Comparison of ENCODE assay signal across 25 cellular contexts in the genomic region with DNA sequence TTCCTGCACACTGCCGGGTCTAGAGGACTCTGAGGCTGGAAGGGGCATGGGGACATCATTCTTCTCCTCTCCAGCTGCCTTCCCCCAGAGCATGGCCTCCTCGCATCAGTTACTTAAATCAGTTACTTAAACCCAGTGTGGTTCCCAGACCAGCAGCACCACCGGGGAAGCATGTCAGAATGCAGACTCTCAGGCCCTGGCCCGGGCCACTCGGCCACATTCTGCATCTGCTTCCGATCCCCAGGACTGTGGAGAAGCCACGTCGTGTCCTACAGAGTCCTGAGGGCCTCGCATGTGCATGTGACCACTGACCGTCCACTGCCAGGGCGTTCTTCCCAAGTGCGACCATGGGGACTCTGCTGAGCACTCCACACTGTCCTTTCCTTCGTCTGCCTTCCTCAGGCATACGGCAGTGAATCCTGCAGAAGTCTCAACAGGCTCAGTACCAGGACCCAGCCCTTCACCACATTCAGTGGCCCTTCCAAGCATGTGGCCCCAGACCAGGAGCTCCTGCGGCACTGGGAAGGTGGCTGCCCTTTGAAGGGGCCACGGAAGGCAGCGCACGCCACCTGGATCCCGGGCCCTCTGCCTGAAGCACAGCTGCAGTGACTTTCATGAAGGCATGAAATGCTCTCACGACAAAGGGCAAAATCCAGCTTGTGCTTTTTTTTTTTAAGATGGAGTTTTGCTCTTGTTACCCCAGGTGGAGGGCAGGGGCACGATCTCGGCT. TPM values are rescaled to one million over a fixed set of nuclear protein-coding genes. Genes with fewer than 3 reads are reported as not detected.
"Had no signal": no experiment of that assay in that cellular context is flagged by ENCODE, and none has a peak within 500 bp of the region (broad histone marks: within the 10 kb centered on the region; RNA-seq: fewer than 3 reads in every experiment).

No MANE protein-coding gene starts in this region.

- H3K9me3 ChIP-seq: lower lobe of right lung, neutrophil, prostate gland, stomach, testis, thyroid gland, transverse colon, upper lobe of left lung, vagina had no signal

- H3K4me1 ChIP-seq: thyroid gland had no signal

- FAIRE-seq: keratinocyte had no signal

- H3K4me3 ChIP-seq: lower lobe of right lung, prostate gland, skin epidermis, stomach, testis, thyroid gland, transverse colon, upper lobe of left lung, vagina had no signal

- DNase-seq: hippocampal formation; lower lobe of right lung; mammary epithelial cell; mesenchymal stem cell; occipital lobe; posterior cingulate gyrus; retina; stimulated activated CD4-positive, alpha-beta T cell treated with anti-CD3 and anti-CD28 coated beads, Interleukin-12 subunit alpha, Interleukin-12 subunit beta, amount 100 ng/mL, for 4 hours; stimulated activated CD4-positive, alpha-beta T cell treated with anti-CD3 and anti-CD28 coated beads, Interleukin-15, amount 100 ng/mL, for 24 hours; stimulated activated CD4-positive, alpha-beta T cell treated with anti-CD3 and anti-CD28 coated beads, Interleukin-2, amount 100 ng/mL, for 24 hours; stimulated activated CD4-positive, alpha-beta T cell treated with anti-CD3 and anti-CD28 coated beads, Interleukin-4, amount 100 ng/mL, for 1 hour; stimulated activated naive B cell treated with anti-CD40 and anti-IgM and Interleukin-4, amounts not matched to agents 10 μg/mL and 1 μg/mL and 100 μg/mL, for 72 hours; stimulated activated naive CD8-positive, alpha-beta T cell treated with anti-CD3 and anti-CD28 coated beads, Interleukin-15, Interleukin-2, amounts not matched to agents 100 U/mL and 50 U/mL, for 24 hours; stomach; testis; thyroid gland; transverse colon had no signal

- H3K27me3 ChIP-seq: neutrophil, stomach, testis, thyroid gland, transverse colon, upper lobe of left lung, vagina had no signal

- ATAC-seq: lower lobe of right lung; naive thymus-derived CD8-positive, alpha-beta T cell; sciatic nerve; stimulated activated naive B cell treated with anti-CD40 and anti-IgM and Interleukin-4, amounts not matched to agents 10 μg/mL and 1 μg/mL and 100 μg/mL, for 72 hours; stimulated activated naive CD8-positive, alpha-beta T cell treated with anti-CD3 and anti-CD28 coated beads, Interleukin-15, Interleukin-2, amounts not matched to agents 100 U/mL and 50 U/mL, for 24 hours had no signal

- H3K27ac ChIP-seq: lower lobe of right lung, neutrophil, prostate gland, stomach, testis, thyroid gland, transverse colon, upper lobe of left lung, vagina had no signal

- H3K36me3 ChIP-seq: lower lobe of right lung, neutrophil, prostate gland, stomach, thyroid gland, transverse colon, upper lobe of left lung, vagina had no signal

RNA-seq across cellular contexts. Expression of a gene that starts 46.9 kb away (rescaled TPM):
- polyA plus RNA-seq: mammary epithelial cell had no signal
